In genomic region chr6:3347826-3348225, GRCh38 we compare ENCODE assay signal across 17 cellular contexts.
A peak's percentile ranks its signal among the peaks of the same experiment; 100 is the strongest.
DNase-seq lines count a peak whose midpoint lies in the region; ATAC-seq, FAIRE-seq and TF ChIP-seq lines count a peak whose summit lies in the region.
"Had no signal": no experiment of that assay in that cellular context is flagged by ENCODE, and none has a peak within 500 bp of the region (broad histone marks: within the 10 kb centered on the region; RNA-seq: fewer than 3 reads in every experiment).

No MANE protein-coding gene starts in this region.

- no peak for TF ChIP-seq RAD21 in HepG2 (CRISPR knock-in tag; IDR thresholded peaks at IDR 0.05)

- H3K4me1 ChIP-seq in BLaER1 treated with 17β-estradiol and CSF1 and Interleukin-3, amounts not matched to agents 10 nM and 100 nM: peaks cover 54 to 96% (median 87%) of the 10 kb centered on the region in 10 experiments
- H3K4me1 ChIP-seq in HepG2 (ENCODE audit: insufficient read depth, low read length): peaks cover 26% of the 10 kb centered on the region
- H3K4me1 ChIP-seq in Peyer's patch: no peaks in the 10 kb centered on the region
- no peaks in the 10 kb centered on the region for H3K4me1 ChIP-seq in foreskin keratinocyte

- peak overlapping the region in 2 of 10 experiments; percentile 32 to 44; a peak in 1 of 20 replicates for H3K4me3 ChIP-seq in BLaER1 treated with 17β-estradiol and CSF1 and Interleukin-3, amounts not matched to agents 10 nM and 100 nM
- H3K4me3 ChIP-seq in HepG2 (replicated peaks in 1 of 3; ENCODE audit: insufficient read depth in 1 of 3, low read depth in 2 of 3, low read length in 3 of 3): no peak overlapping the region
- H3K4me3 ChIP-seq in Peyer's patch: no peak overlapping the region

- no peak for TF ChIP-seq POLR2A in HepG2 (IDR thresholded peaks at IDR 0.05; ENCODE audit: insufficient read depth in 1 of 2, low read depth in 2 of 2, low read length in 2 of 2)
- TF ChIP-seq POLR2A in Peyer's patch (IDR thresholded peaks at IDR 0.05): no peak

- no peaks in the 10 kb centered on the region for H3K36me3 Mint-ChIP-seq in glutamatergic neuron (ENCODE audit: unreplicated experiment)

- H3K27me3 Mint-ChIP-seq in glutamatergic neuron (ENCODE audit: unreplicated experiment): peaks cover 21% of the 10 kb centered on the region
- H3K27me3 Mint-ChIP-seq: CD4-positive, alpha-beta T cell had no signal

- no peaks in the 10 kb centered on the region for H3K9me3 ChIP-seq in BLaER1 treated with 17β-estradiol and CSF1 and Interleukin-3, amounts not matched to agents 10 nM and 100 nM (replicated peaks in 1 of 11)
- no peaks in the 10 kb centered on the region for H3K9me3 ChIP-seq in HepG2 (ENCODE audit: low read length)
- no peaks in the 10 kb centered on the region for H3K9me3 ChIP-seq in Peyer's patch

- H3K4me3 Mint-ChIP-seq in glutamatergic neuron (ENCODE audit: unreplicated experiment): peak overlapping the region; percentile 65
- H3K4me3 Mint-ChIP-seq: B cell; CD4-positive, alpha-beta T cell; H9 had no signal

- peak overlapping the region in 5 of 11 experiments; percentile 41 to 71 (median 63); a peak in 6 of 22 replicates for H3K9ac ChIP-seq in BLaER1 treated with 17β-estradiol and CSF1 and Interleukin-3, amounts not matched to agents 10 nM and 100 nM
- H3K9ac ChIP-seq in HepG2 (ENCODE audit: insufficient read depth, low read depth, low read length): no peak overlapping the region

- POLR2A ChIA-PET in HepG2 (lab: Yijun Ruan, JAX): no interaction called here

- H3K27me3 ChIP-seq in BLaER1 treated with 17β-estradiol and CSF1 and Interleukin-3, amounts not matched to agents 10 nM and 100 nM: no peaks in the 10 kb centered on the region
- H3K27me3 ChIP-seq in HepG2 (ENCODE audit: control insufficient read depth in 1 of 2, insufficient read depth in 2 of 2, low read length in 2 of 2) (no peaks in the 10 kb centered on the region), Peyer's patch (no peaks in the 10 kb centered on the region), foreskin keratinocyte (peaks cover 1% of the 10 kb centered on the region)

- intact Hi-C loops in posterior vena cava (cut with DNase I) (no loop called here), HepG2 (cut with micrococcal nuclease; ENCODE audit: unreplicated experiment) (no loop called here)

- H3K27ac Mint-ChIP-seq in glutamatergic neuron (ENCODE audit: unreplicated experiment): peak overlapping the region; percentile 40
- H3K27ac Mint-ChIP-seq: B cell; CD4-positive, alpha-beta T cell; H9 had no signal

- H3K4me2 ChIP-seq in BLaER1 treated with 17β-estradiol and CSF1 and Interleukin-3, amounts not matched to agents 10 nM and 100 nM: peak overlapping the region in 10 of 11 experiments; percentile 60 to 96 (median 89); a peak in 19 of 22 replicates
- no peak overlapping the region for H3K4me2 ChIP-seq in HepG2 (ENCODE audit: low read depth, low read length)

- peak in 49 of 76 experiments; percentile 24 to 75 (median 48) for DNase-seq in HUDEP-2 (lab: John Stamatoyannopoulos, UW; ENCODE audit: unreplicated experiment in 76 of 76)
- no peak for DNase-seq in glutamatergic neuron
- peak; percentile 12 for DNase-seq in posterior vena cava (ENCODE audit: low spot score)
- no peak for DNase-seq in HepG2 (ENCODE audit: low spot score)
- no peak for DNase-seq in Peyer's patch
- DNase-seq in foreskin keratinocyte: no peak
- DNase-seq: CD4-positive, alpha-beta T cell; DMS153; DMS79; GF-D8; H9; IMR-90; KBM-7 had no signal

- 98% methylated on average over 7 of the region's 7 CpGs for WGBS in HepG2 (ENCODE audit: low lambda C conversion rate)

- peak overlapping the region in 6 of 11 experiments; percentile 67 to 84 (median 82); a peak in 12 of 22 replicates for H3K27ac ChIP-seq in BLaER1 treated with 17β-estradiol and CSF1 and Interleukin-3, amounts not matched to agents 10 nM and 100 nM
- H3K27ac ChIP-seq in HepG2 (ENCODE audit: extremely low read length, insufficient read depth, low read length) (no peak overlapping the region), Peyer's patch (no peak overlapping the region), foreskin keratinocyte (no peak overlapping the region)
- H3K27ac ChIP-seq: C4-2B had no signal

- peaks cover 86% of the 10 kb centered on the region for H3K4me1 Mint-ChIP-seq in glutamatergic neuron (ENCODE audit: low read depth, unreplicated experiment)

- peaks cover 25% of the 10 kb centered on the region for H3K79me2 ChIP-seq in HepG2 (ENCODE audit: insufficient read depth, low read length)

- in situ Hi-C loops in HepG2 (cut with HindIII; ENCODE audit: extremely low pct_ligation_motif_present, low pct_unique_long_range_greater_than_20kb): no loop called here

- CTCF ChIA-PET in HepG2 (lab: Yijun Ruan, JAX; ENCODE audit: low intra/inter-chr PET ratio, low total read pairs): no interaction called here

- no peak for FAIRE-seq in HepG2 (lab: Jason Lieb, UNC)
- FAIRE-seq: H1 had no signal

- no peak overlapping the region for H2AFZ ChIP-seq in HepG2 (ENCODE audit: low read length)

- no peak for TF ChIP-seq EP300 in HepG2 (IDR thresholded peaks at IDR 0.05; ENCODE audit: low read depth in 2 of 2, low read length in 2 of 2)
- TF ChIP-seq EP300 in HepG2 (CRISPR knock-in tag; IDR thresholded peaks at IDR 0.05; ENCODE audit: borderline replicate concordance): no peak

- ATAC-seq in HepG2 (no peak), foreskin keratinocyte (no peak)

- H3K9me3 Mint-ChIP-seq in glutamatergic neuron (ENCODE audit: unreplicated experiment): peaks cover 20% of the 10 kb centered on the region
- H3K9me3 Mint-ChIP-seq: CD4-positive, alpha-beta T cell; H9 had no signal

- no peaks in the 10 kb centered on the region for H4K20me1 ChIP-seq in BLaER1 treated with 17β-estradiol and CSF1 and Interleukin-3, amounts not matched to agents 10 nM and 100 nM
- H4K20me1 ChIP-seq in HepG2 (ENCODE audit: insufficient read depth, low read length): no peaks in the 10 kb centered on the region

- no peaks in the 10 kb centered on the region for H3K36me3 ChIP-seq in BLaER1 treated with 17β-estradiol and CSF1 and Interleukin-3, amounts not matched to agents 10 nM and 100 nM
- H3K36me3 ChIP-seq in HepG2 (replicated peaks in 1 of 2; ENCODE audit: control insufficient read depth in 1 of 2, insufficient read depth in 2 of 2, low read length in 2 of 2): peaks cover 11 to 39% of the 10 kb centered on the region in 2 experiments; a peak in 4 of 5 replicates
- no peaks in the 10 kb centered on the region for H3K36me3 ChIP-seq in Peyer's patch

- no peak for TF ChIP-seq CTCF in glutamatergic neuron (IDR thresholded peaks at IDR 0.05; ENCODE audit: partially characterized antibody, unreplicated experiment)
- TF ChIP-seq CTCF in HepG2 (CRISPR knock-in tag; IDR thresholded peaks at IDR 0.05): no peak
- no peak for TF ChIP-seq CTCF in Peyer's patch (IDR thresholded peaks at IDR 0.05)
- TF ChIP-seq CTCF in foreskin keratinocyte (conservative IDR thresholded peaks at IDR 0.05): no peak

- BruUV-seq in HepG2 (replicated peaks; lab: Mats Ljungman, UMichigan): no TSS peak

TF ChIP-seq in HepG2, 621 proteins besides CTCF, POLR2A, EP300 and RAD21 (continues in another document):
- TF ChIP-seq ZBTB20 (CRISPR knock-in tag; IDR thresholded peaks at IDR 0.05; ENCODE audit: borderline replicate concordance, low read depth): no peak
- no peak for TF ChIP-seq ZNF558 (CRISPR knock-in tag; IDR thresholded peaks at IDR 0.05; ENCODE audit: borderline replicate concordance)
- TF ChIP-seq ZNF672 (CRISPR knock-in tag; IDR thresholded peaks at IDR 0.05): no peak
- no peak for TF ChIP-seq E2F1 (CRISPR knock-in tag; IDR thresholded peaks at IDR 0.05)
- no peak for TF ChIP-seq ZNF614 (CRISPR knock-in tag; IDR thresholded peaks at IDR 0.05; ENCODE audit: borderline replicate concordance)
- TF ChIP-seq ZNF343 (CRISPR knock-in tag; IDR thresholded peaks at IDR 0.05): no peak
- TF ChIP-seq TFE3 (CRISPR knock-in tag; IDR thresholded peaks at IDR 0.05): no peak
- TF ChIP-seq DPF2 (CRISPR knock-in tag; IDR thresholded peaks at IDR 0.05; ENCODE audit: borderline replicate concordance, low read depth): no peak
- no peak for TF ChIP-seq SMARCC2 (IDR thresholded peaks at IDR 0.05)

Comparison
In these comparisons a context has a peak if more than half of its experiments do, and no peak if none do; other contexts are left out.
1. H3K27ac ChIP-seq: peak in BLaER1 treated with 17β-estradiol and CSF1 and Interleukin-3, amounts not matched to agents 10 nM and 100 nM (6 of 11); none in HepG2 (single experiment), Peyer's patch (0 of 4) and foreskin keratinocyte (single experiment).
2. DNase-seq: peak in HUDEP-2 (49 of 76) and posterior vena cava (single experiment); none in glutamatergic neuron (single experiment), HepG2 (single experiment), Peyer's patch (0 of 3) and foreskin keratinocyte (0 of 2).